ENCODE assay signal across 18 cellular contexts in the genomic region with DNA sequence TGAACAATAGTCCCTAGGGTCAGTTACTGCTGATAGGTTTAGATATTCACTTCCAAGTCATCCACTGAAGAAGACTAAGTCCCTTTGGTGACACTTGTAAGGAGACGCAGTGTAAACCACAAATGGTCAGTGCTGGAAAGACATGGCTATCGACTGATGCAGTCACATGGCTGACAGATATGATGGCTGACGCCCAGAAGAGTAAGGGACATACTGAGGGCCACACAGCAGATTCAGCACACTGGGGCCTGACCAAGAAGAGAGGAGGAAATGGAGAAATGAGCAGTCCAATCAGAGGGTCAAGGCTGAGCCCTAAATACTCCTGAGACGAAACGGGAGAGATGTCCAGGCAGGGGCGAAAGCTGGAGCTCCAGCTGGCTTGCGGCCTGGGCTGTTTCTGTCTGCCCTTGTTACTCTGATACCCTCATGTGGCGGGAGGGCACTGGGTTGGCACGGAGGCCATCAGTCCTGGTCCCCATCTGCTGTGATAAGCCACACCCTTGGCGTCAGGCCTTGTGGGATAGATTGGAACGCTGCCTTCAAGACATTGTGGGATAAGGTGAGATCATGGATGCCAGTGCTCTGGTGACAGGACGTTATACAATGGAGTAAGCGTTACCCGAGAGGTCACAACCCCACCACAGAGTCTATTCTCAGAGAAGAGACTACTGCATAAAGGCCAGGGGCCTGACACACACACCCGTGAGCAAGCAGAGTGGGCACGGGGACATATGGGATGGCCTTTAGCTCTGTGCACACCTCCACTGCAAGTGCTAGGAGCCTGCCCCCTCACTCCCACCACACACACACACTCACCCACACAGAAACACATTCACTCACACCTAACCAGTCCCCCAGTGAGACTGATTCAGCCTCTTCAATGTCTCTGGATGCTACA.
A peak's percentile ranks its signal among the peaks of the same experiment; 100 is the strongest.
DNase-seq lines count a peak whose midpoint lies in the region; ATAC-seq and TF ChIP-seq lines count a peak whose summit lies in the region.
"Had no signal": no experiment of that assay in that cellular context is flagged by ENCODE, and none has a peak within 500 bp of the region (broad histone marks: within the 10 kb centered on the region; RNA-seq: fewer than 3 reads in every experiment).

No MANE protein-coding gene starts in this region.

- H3K4me3 ChIP-seq in RWPE2 (ENCODE audit: severe bottlenecking), result no peak overlapping the region
- no peak overlapping the region for H3K4me3 ChIP-seq in sigmoid colon

- WGBS in sigmoid colon, 2 donors, result 68 to 83% methylated on average over 16 of the region's 16 CpGs

- TF ChIP-seq EP300 in sigmoid colon (IDR thresholded peaks at IDR 0.05), result no peak

- ATAC-seq in RWPE2 (ENCODE audit: low read depth) (no peak), left colon (peak; percentile 46)

- in situ Hi-C loops in GM13976 (cut with MboI; ENCODE audit: low sequenced_read_pairs, unreplicated experiment), result no loop called here

- CTCF ChIA-PET in HEK293T (lab: Yijun Ruan, JAX), result no interaction called here

- no peaks in the 10 kb centered on the region for H3K36me3 Mint-ChIP-seq in CD14-positive monocyte
- H3K36me3 Mint-ChIP-seq in activated T-helper 1 cell treated with anti-CD3 and anti-CD28 coated beads, Interleukin-12 subunit alpha, Interleukin-12 subunit beta, Interleukin-2, Interleukin-4 antibody, amounts not matched to agents 30 ng/mL and 10 ng/mL and 1 ng/mL, durations not matched to agents 14 hours and 24 hours and 36 hours (ENCODE audit: low read depth), result no peaks in the 10 kb centered on the region
- H3K36me3 Mint-ChIP-seq: CD4-positive, CD25-positive, alpha-beta regulatory T cell had no signal

- intact Hi-C loops in CD14-positive monocyte (cut with micrococcal nuclease) (no loop called here), left colon (cut with DNase I, micrococcal nuclease) (no loop called here), sigmoid colon (cut with DNase I) (no loop called here)
- intact Hi-C loops in activated T-helper 1 cell treated with anti-CD3 and anti-CD28 coated beads, Interleukin-12 subunit alpha, Interleukin-12 subunit beta, Interleukin-2, Interleukin-4 antibody, amounts not matched to agents 30 ng/mL and 10 ng/mL and 1 ng/mL, durations not matched to agents 14 hours and 24 hours and 36 hours (cut with micrococcal nuclease), result no loop called here

- DNase-seq in CD14-positive monocyte (ENCODE audit: low spot score), result peak; percentile 28
- peak; percentile 29 for DNase-seq in RWPE2 (ENCODE audit: low spot score)
- DNase-seq in left colon, result peak; percentile 55 to 59
- peak; percentile 50 for DNase-seq in sigmoid colon
- no peak for DNase-seq in activated T-helper 1 cell treated with anti-CD3 and anti-CD28 coated beads, Interleukin-12 subunit alpha, Interleukin-12 subunit beta, Interleukin-2, Interleukin-4 antibody, amounts not matched to agents 30 ng/mL and 10 ng/mL and 1 ng/mL, durations not matched to agents 14 hours and 24 hours and 36 hours (ENCODE audit: low spot score)
- no peak for DNase-seq in OCI-M1 (lab: John Stamatoyannopoulos, UW)
- no peak for DNase-seq in GM13976 (ENCODE audit: low spot score)
- no peak for DNase-seq in HEK293T (ENCODE audit: extremely low spot score)
- DNase-seq: AML-193; Calu3; CD4-positive, CD25-positive, alpha-beta regulatory T cell; DMS79 treated with DMSO at 0.1 percent for 48 hours; KG1; NCI-H1048; NCI-H2081 treated with DMSO at 0.1 percent for 48 hours; NCI-H2227 treated with DMSO at 0.1 percent for 48 hours; NCI-H524 treated with DMSO at 0.1 percent for 48 hours; NK-92 treated with Interleukin-12 subunit alpha and Interleukin-12 subunit beta, amount 100 ng/mL, for 24 hours had no signal

- H3K4me3 Mint-ChIP-seq in CD14-positive monocyte, result no peak overlapping the region
- no peak overlapping the region for H3K4me3 Mint-ChIP-seq in activated T-helper 1 cell treated with anti-CD3 and anti-CD28 coated beads, Interleukin-12 subunit alpha, Interleukin-12 subunit beta, Interleukin-2, Interleukin-4 antibody, amounts not matched to agents 30 ng/mL and 10 ng/mL and 1 ng/mL, durations not matched to agents 14 hours and 24 hours and 36 hours
- H3K4me3 Mint-ChIP-seq: CD4-positive, CD25-positive, alpha-beta regulatory T cell had no signal

- TF ChIP-seq CTCF in CD14-positive monocyte (IDR thresholded peaks at IDR 0.05) (no peak), RWPE2 (IDR thresholded peaks at IDR 0.05; ENCODE audit: poor library complexity, severe bottlenecking) (no peak), sigmoid colon (IDR thresholded peaks at IDR 0.05) (no peak), GM13976 (IDR thresholded peaks at IDR 0.05; ENCODE audit: borderline replicate concordance, control extremely low read depth, extremely low read depth, insufficient read depth, missing control alignments) (no peak)

- no peaks in the 10 kb centered on the region for H3K4me1 ChIP-seq in RWPE2 (ENCODE audit: insufficient read depth, poor library complexity, severe bottlenecking)
- no peaks in the 10 kb centered on the region for H3K4me1 ChIP-seq in sigmoid colon

- no peak overlapping the region for H3K27ac ChIP-seq in RWPE2 (ENCODE audit: poor library complexity, severe bottlenecking)
- peak overlapping the region in 3 of 4 donors; percentile 34 to 61 (median 47) for H3K27ac ChIP-seq in sigmoid colon

- H3K36me3 ChIP-seq in RWPE2 (ENCODE audit: low read depth), result no peaks in the 10 kb centered on the region
- H3K36me3 ChIP-seq in sigmoid colon, result no peaks in the 10 kb centered on the region

- H3K4me1 Mint-ChIP-seq in CD14-positive monocyte, result no peaks in the 10 kb centered on the region
- no peaks in the 10 kb centered on the region for H3K4me1 Mint-ChIP-seq in activated T-helper 1 cell treated with anti-CD3 and anti-CD28 coated beads, Interleukin-12 subunit alpha, Interleukin-12 subunit beta, Interleukin-2, Interleukin-4 antibody, amounts not matched to agents 30 ng/mL and 10 ng/mL and 1 ng/mL, durations not matched to agents 14 hours and 24 hours and 36 hours (ENCODE audit: low read depth)
- H3K4me1 Mint-ChIP-seq: CD4-positive, CD25-positive, alpha-beta regulatory T cell had no signal

- H3K27me3 Mint-ChIP-seq in CD14-positive monocyte (ENCODE audit: low read depth in 3 of 3), result peaks cover 4 to 14% (median 7%) of the 10 kb centered on the region in 3 donors
- peaks cover 2% of the 10 kb centered on the region for H3K27me3 Mint-ChIP-seq in activated T-helper 1 cell treated with anti-CD3 and anti-CD28 coated beads, Interleukin-12 subunit alpha, Interleukin-12 subunit beta, Interleukin-2, Interleukin-4 antibody, amounts not matched to agents 30 ng/mL and 10 ng/mL and 1 ng/mL, durations not matched to agents 14 hours and 24 hours and 36 hours (ENCODE audit: insufficient read depth)

- H3K27me3 ChIP-seq in RWPE2 (ENCODE audit: insufficient read depth, poor library complexity, severe bottlenecking), result no peaks in the 10 kb centered on the region
- H3K27me3 ChIP-seq in sigmoid colon, result no peaks in the 10 kb centered on the region

- TF ChIP-seq POLR2A in sigmoid colon (IDR thresholded peaks at IDR 0.05), result no peak

- POLR2A ChIA-PET in HEK293T (lab: Yijun Ruan, JAX), result no interaction called here

- no peak overlapping the region for H3K27ac Mint-ChIP-seq in CD14-positive monocyte
- no peak overlapping the region for H3K27ac Mint-ChIP-seq in activated T-helper 1 cell treated with anti-CD3 and anti-CD28 coated beads, Interleukin-12 subunit alpha, Interleukin-12 subunit beta, Interleukin-2, Interleukin-4 antibody, amounts not matched to agents 30 ng/mL and 10 ng/mL and 1 ng/mL, durations not matched to agents 14 hours and 24 hours and 36 hours
- H3K27ac Mint-ChIP-seq: CD4-positive, CD25-positive, alpha-beta regulatory T cell had no signal

- peaks cover 2 to 6% (median 3%) of the 10 kb centered on the region in 7 donors for H3K9me3 Mint-ChIP-seq in CD14-positive monocyte
- no peaks in the 10 kb centered on the region for H3K9me3 Mint-ChIP-seq in activated T-helper 1 cell treated with anti-CD3 and anti-CD28 coated beads, Interleukin-12 subunit alpha, Interleukin-12 subunit beta, Interleukin-2, Interleukin-4 antibody, amounts not matched to agents 30 ng/mL and 10 ng/mL and 1 ng/mL, durations not matched to agents 14 hours and 24 hours and 36 hours

- H3K9me3 ChIP-seq in RWPE2 (ENCODE audit: severe bottlenecking), result no peaks in the 10 kb centered on the region
- peaks cover 0 to 9% (median 0%) of the 10 kb centered on the region in 4 donors for H3K9me3 ChIP-seq in sigmoid colon

TF ChIP-seq in HEK293T, 16 proteins besides CTCF, POLR2A, EP300 and RAD21:
- TF ChIP-seq LEF1 (IDR thresholded peaks at IDR 0.05; ENCODE audit: borderline replicate concordance) (no peak), BHLHE40 (IDR thresholded peaks at IDR 0.05; ENCODE audit: borderline replicate concordance) (no peak), ARNT (IDR thresholded peaks at IDR 0.05) (no peak), TARDBP (IDR thresholded peaks at IDR 0.05) (no peak), CTBP1 (IDR thresholded peaks at IDR 0.05; ENCODE audit: borderline replicate concordance) (no peak), NFRKB (IDR thresholded peaks at IDR 0.05) (no peak), ZNF384 (IDR thresholded peaks at IDR 0.05) (no peak), ELF4 (IDR thresholded peaks at IDR 0.05) (no peak), SP1 (IDR thresholded peaks at IDR 0.05) (no peak), HDGF (IDR thresholded peaks at IDR 0.05; ENCODE audit: borderline replicate concordance) (no peak), L3MBTL2 (conservative IDR thresholded peaks at IDR 0.05) (no peak)
- TF ChIP-seq, protein P1, sequence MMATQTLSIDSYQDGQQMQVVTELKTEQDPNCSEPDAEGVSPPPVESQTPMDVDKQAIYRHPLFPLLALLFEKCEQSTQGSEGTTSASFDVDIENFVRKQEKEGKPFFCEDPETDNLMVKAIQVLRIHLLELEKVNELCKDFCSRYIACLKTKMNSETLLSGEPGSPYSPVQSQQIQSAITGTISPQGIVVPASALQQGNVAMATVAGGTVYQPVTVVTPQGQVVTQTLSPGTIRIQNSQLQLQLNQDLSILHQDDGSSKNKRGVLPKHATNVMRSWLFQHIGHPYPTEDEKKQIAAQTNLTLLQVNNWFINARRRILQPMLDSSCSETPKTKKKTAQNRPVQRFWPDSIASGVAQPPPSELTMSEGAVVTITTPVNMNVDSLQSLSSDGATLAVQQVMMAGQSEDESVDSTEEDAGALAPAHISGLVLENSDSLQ (IDR thresholded peaks at IDR 0.05), result no peak

Comparison
In these comparisons a context has a peak if more than half of its experiments do, and no peak if none do; other contexts are left out.
1. DNase-seq: peak in CD14-positive monocyte (single experiment), RWPE2 (single experiment), left colon (2 of 2) and sigmoid colon (single experiment); none in activated T-helper 1 cell treated with anti-CD3 and anti-CD28 coated beads, Interleukin-12 subunit alpha, Interleukin-12 subunit beta, Interleukin-2, Interleukin-4 antibody, amounts not matched to agents 30 ng/mL and 10 ng/mL and 1 ng/mL, durations not matched to agents 14 hours and 24 hours and 36 hours (single experiment), OCI-M1 (single experiment), GM13976 (single experiment) and HEK293T (single experiment).